In the genomic region with DNA sequence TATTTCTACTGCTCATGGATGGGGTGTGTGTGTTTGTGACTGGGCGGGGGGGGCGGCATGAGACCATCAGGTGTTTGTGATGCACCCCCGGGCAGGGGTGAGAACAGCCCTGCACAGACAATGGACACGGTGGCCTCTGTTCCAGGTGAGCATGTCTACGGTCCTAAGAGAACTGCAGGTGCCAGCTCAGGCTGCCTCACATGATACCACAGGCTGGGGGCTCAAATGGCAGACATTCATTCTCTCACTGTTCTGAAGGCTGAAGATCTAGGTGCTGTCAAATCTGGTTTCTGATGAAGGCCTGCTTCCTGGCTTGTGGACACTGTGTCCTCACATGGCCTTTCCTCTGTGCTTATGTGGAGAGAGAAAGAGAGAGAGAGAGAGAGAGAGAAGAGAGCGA, we compare ENCODE assay signal across 30 cellular contexts. TPM values are rescaled to one million over a fixed set of nuclear protein-coding genes. Genes with fewer than 3 reads are reported as not detected.
"Had no signal": no experiment of that assay in that cellular context is flagged by ENCODE, and none has a peak within 500 bp of the region (broad histone marks: within the 10 kb centered on the region; RNA-seq: fewer than 3 reads in every experiment).

No MANE protein-coding gene starts in this region.

- H3K9me3 ChIP-seq: adrenal gland, body of pancreas, breast epithelium, MG63, SJSA1, SK-N-SH had no signal

- H3K27me3 ChIP-seq: adrenal gland, body of pancreas, breast epithelium, MG63, SJSA1 had no signal

- H3K9ac ChIP-seq: SK-N-SH had no signal

- H3K4me3 ChIP-seq: adrenal gland, body of pancreas, breast epithelium, MG63, PC-9, SJSA1 had no signal

- H3K4me1 ChIP-seq: breast epithelium had no signal

- H2AFZ ChIP-seq: PC-9 had no signal

- H3K27ac ChIP-seq: adrenal gland, body of pancreas, breast epithelium, PC-9, RWPE1, SJSA1 had no signal

- H3K36me3 ChIP-seq: adrenal gland, breast epithelium, MG63, SJSA1 had no signal

- DNase-seq: activated CD4-positive, alpha-beta T cell treated with anti-CD3 and anti-CD28 coated beads for 36 hours; activated CD4-positive, alpha-beta T cell treated with anti-CD3 and anti-CD28 coated beads, Interleukin-2, amount 10 ng/mL, durations not matched to agents 7 days and 5 days; activated CD4-positive, alpha-beta T cell treated with anti-CD3 and anti-CD28 coated beads, Interleukin-2, amount 50 U/mL, for 48 hours; activated CD8-positive, alpha-beta memory T cell treated with anti-CD3 and anti-CD28 coated beads, Interleukin-2, amount 50 U/mL, for 4 hours; activated effector memory CD4-positive, alpha-beta T cell treated with Interleukin-2 at 50 U/mL for 16 hours; activated naive CD4-positive, alpha-beta T cell; activated naive CD4-positive, alpha-beta T cell treated with anti-CD3 and anti-CD28 coated beads, Interleukin-2, amount 50 U/mL, for 16 hours; activated naive CD8-positive, alpha-beta T cell treated with anti-CD3 and anti-CD28 coated beads, Interleukin-2, amount 10 ng/mL, durations not matched to agents 7 days and 5 days; body of pancreas; Kasumi-1; KG1; MG63; NCI-H1048; NCI-H1105 treated with DMSO at 0.1 percent for 48 hours; NCI-H1436; NCI-H1694; NCI-H1930; NCI-H2081 treated with DMSO at 0.1 percent for 48 hours; NCI-H345; NCI-H524 treated with DMSO at 0.1 percent for 48 hours; PC-9; SHP77 treated with DMSO at 0.1 percent for 48 hours; SK-N-SH had no signal

- ATAC-seq: activated CD4-positive, alpha-beta T cell treated with anti-CD3 and anti-CD28 coated beads for 36 hours; activated CD4-positive, CD25-positive, alpha-beta regulatory T cell treated with anti-CD3 and anti-CD28 coated beads, Interleukin-2, amount 50 U/mL, for 24 hours; body of pancreas had no signal

- H3K4me2 ChIP-seq: SK-N-SH had no signal

RNA-seq across cellular contexts. Expression of a gene that starts 42.3 kb away (rescaled TPM):
- total RNA-seq: activated CD4-positive, alpha-beta T cell treated with anti-CD3 and anti-CD28 coated beads for 36 hours; activated CD4-positive, alpha-beta T cell treated with anti-CD3 and anti-CD28 coated beads, Interleukin-2, amount 10 ng/mL, durations not matched to agents 7 days and 5 days; activated naive CD8-positive, alpha-beta T cell treated with anti-CD3 and anti-CD28 coated beads, Interleukin-2, amount 10 ng/mL, durations not matched to agents 7 days and 5 days; cardiac septum; OCI-LY7 had no signal
